ENCODE assay signal across 27 cellular contexts in genomic region chr9:112188884-112189283, GRCh38.
"Had no signal": no experiment of that assay in that cellular context is flagged by ENCODE, and none has a peak within 500 bp of the region (broad histone marks: within the 10 kb centered on the region; RNA-seq: fewer than 3 reads in every experiment).

No MANE protein-coding gene starts in this region.

- H3K4me3 Mint-ChIP-seq: activated CD4-positive, alpha-beta memory T cell treated with anti-CD3 and anti-CD28 coated beads for 36 hours; activated naive CD4-positive, alpha-beta T cell treated with anti-CD3 and anti-CD28 coated beads for 36 hours; activated T-cell treated with anti-CD3 and anti-CD28 coated beads, Interleukin-2, amount 50 U/mL, for 4 hours; activated T-helper 1 cell treated with anti-CD3 and anti-CD28 coated beads, Interleukin-12 subunit alpha, Interleukin-12 subunit beta, Interleukin-2, Interleukin-4 antibody, amounts not matched to agents 30 ng/mL and 10 ng/mL and 1 ng/mL, durations not matched to agents 14 hours and 24 hours and 36 hours had no signal

- H3K27me3 Mint-ChIP-seq: activated CD4-positive, alpha-beta memory T cell treated with anti-CD3 and anti-CD28 coated beads for 36 hours had no signal

- H3K9me3 ChIP-seq: adrenal gland, body of pancreas, breast epithelium had no signal

- H3K36me3 ChIP-seq: adrenal gland, breast epithelium had no signal

- DNase-seq: activated CD4-positive, alpha-beta memory T cell treated with anti-CD3 and anti-CD28 coated beads for 36 hours; activated CD4-positive, alpha-beta T cell treated with anti-CD3 and anti-CD28 coated beads, Interleukin-2, amount 50 U/mL, for 1 hour; activated CD8-positive, alpha-beta memory T cell treated with anti-CD3 and anti-CD28 coated beads, Interleukin-2, amount 50 U/mL, for 4 hours; activated gamma-delta T cell treated with Interleukin-2 at 50 U/mL for 16 hours; activated naive CD4-positive, alpha-beta T cell treated with anti-CD3 and anti-CD28 coated beads for 36 hours; activated T-cell treated with anti-CD3 and anti-CD28 coated beads for 4 hours; activated T-cell treated with anti-CD3 and anti-CD28 coated beads, Interleukin-2, amount 50 U/mL, for 4 hours; adrenal gland; body of pancreas; MM.1S; MV-4-11; NCI-H1092; NCI-H1436 treated with DMSO at 0.1 percent for 48 hours; NCI-H1694 treated with DMSO at 0.1 percent for 48 hours; NCI-H2029; NCI-H345; NCI-H524 treated with DMSO at 0.1 percent for 48 hours; PC-3; SIG-M5; SW 1271; T1000 had no signal

- H3K27me3 ChIP-seq: adrenal gland, body of pancreas, breast epithelium had no signal

- H3K4me1 ChIP-seq: adrenal gland, body of pancreas, breast epithelium had no signal

- H3K4me3 ChIP-seq: adrenal gland, body of pancreas, breast epithelium had no signal

- H3K27ac ChIP-seq: adrenal gland, body of pancreas, breast epithelium, KMS-11, RWPE1 had no signal

- H3K27ac Mint-ChIP-seq: activated CD4-positive, alpha-beta memory T cell treated with anti-CD3 and anti-CD28 coated beads for 36 hours; activated naive CD4-positive, alpha-beta T cell treated with anti-CD3 and anti-CD28 coated beads for 36 hours; activated naive CD4-positive, alpha-beta T cell treated with anti-CD3 and anti-CD28 coated beads, Interleukin-2, amount 50 U/mL, for 72 hours; activated T-helper 1 cell treated with anti-CD3 and anti-CD28 coated beads, Interleukin-12 subunit alpha, Interleukin-12 subunit beta, Interleukin-2, Interleukin-4 antibody, amounts not matched to agents 30 ng/mL and 10 ng/mL and 1 ng/mL, durations not matched to agents 14 hours and 24 hours and 36 hours had no signal

- H3K9me3 Mint-ChIP-seq: activated naive CD4-positive, alpha-beta T cell treated with anti-CD3 and anti-CD28 coated beads, Interleukin-2, amount 50 U/mL, for 72 hours; activated T-cell treated with anti-CD3 and anti-CD28 coated beads, Interleukin-2, amount 50 U/mL, for 4 hours had no signal

- H3K4me2 ChIP-seq: KMS-11 had no signal

- ATAC-seq: activated naive CD4-positive, alpha-beta T cell treated with anti-CD3 and anti-CD28 coated beads, Interleukin-2, amount 50 U/mL, for 72 hours; activated T-cell treated with anti-CD3 and anti-CD28 coated beads, Interleukin-2, amount 50 U/mL, for 4 hours; body of pancreas; PC-3; Right ventricle myocardium inferior had no signal
